Comparison of ENCODE assay signal across 15 cellular contexts in the genomic region with DNA sequence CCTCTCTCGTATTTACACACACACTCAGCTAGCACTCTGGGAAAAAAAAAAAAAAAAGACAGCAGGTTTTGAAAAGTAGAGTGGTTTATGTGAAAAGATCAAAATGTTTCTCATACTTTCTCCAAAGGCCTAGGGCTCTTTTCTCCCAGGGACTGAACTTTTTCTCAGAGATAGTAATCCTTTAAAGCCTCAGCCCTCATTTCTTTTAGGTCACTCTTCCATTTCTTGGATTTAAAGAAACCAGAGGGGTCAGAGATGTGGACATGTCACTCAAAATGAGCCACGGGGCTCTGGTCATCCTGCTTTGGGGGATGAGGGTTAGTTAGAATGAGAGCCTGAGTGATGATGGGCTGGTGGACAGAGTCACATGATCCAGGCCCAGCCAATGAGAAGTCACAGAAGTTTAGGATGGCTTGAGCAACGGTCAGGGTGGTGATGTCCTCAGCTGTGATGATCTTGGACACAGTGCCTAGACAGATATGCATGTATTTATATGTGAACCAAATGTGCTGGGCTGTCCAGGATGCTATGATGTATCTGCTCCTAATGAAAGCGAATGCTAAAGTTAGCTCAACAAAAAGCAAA. TPM values are rescaled to one million over a fixed set of nuclear protein-coding genes. Genes with fewer than 3 reads are reported as not detected.
A peak's percentile ranks its signal among the peaks of the same experiment; 100 is the strongest.
DNase-seq lines count a peak whose midpoint lies in the region; ATAC-seq and TF ChIP-seq lines count a peak whose summit lies in the region.
"Had no signal": no experiment of that assay in that cellular context is flagged by ENCODE, and none has a peak within 500 bp of the region (broad histone marks: within the 10 kb centered on the region; RNA-seq: fewer than 3 reads in every experiment).

No MANE protein-coding gene starts in this region.

- H3K27ac Mint-ChIP-seq in activated naive CD4-positive, alpha-beta T cell treated with anti-CD3 and anti-CD28 coated beads, Interleukin-2, amount 50 U/mL, for 24 hours = no peak overlapping the region
- H3K27ac Mint-ChIP-seq in type B pancreatic cell (peak overlapping the region; percentile 70), T-cell (no peak overlapping the region)
- H3K27ac Mint-ChIP-seq: activated naive CD8-positive, alpha-beta T cell treated with anti-CD3 and anti-CD28 coated beads, Interleukin-2, amount 10 ng/mL, durations not matched to agents 7 days and 5 days had no signal

- H3K4me3 ChIP-seq in fibroblast of villous mesenchyme (ENCODE audit: low read depth, low read length) = no peak overlapping the region
- H3K4me3 ChIP-seq: prostate gland had no signal

- in situ Hi-C loops in SK-MEL-5 (cut with HindIII; ENCODE audit: low pct_unique_long_range_greater_than_20kb, low sequenced_read_pairs) = no loop called here

- DNase-seq in activated naive CD4-positive, alpha-beta T cell treated with anti-CD3 and anti-CD28 coated beads, Interleukin-2, amount 50 U/mL, for 16 hours = no peak
- DNase-seq in SK-MEL-5 (ENCODE audit: low read depth, low spot score) (peak; percentile 32), fibroblast of villous mesenchyme (ENCODE audit: low read depth) (peak; percentile 42), type B pancreatic cell (ENCODE audit: extremely low spot score, unreplicated experiment) (no peak), SW 1271 (lab: John Stamatoyannopoulos, UW) (no peak), T-cell (no peak)
- DNase-seq: activated naive CD8-positive, alpha-beta T cell treated with anti-CD3 and anti-CD28 coated beads, Interleukin-2, amount 10 ng/mL, durations not matched to agents 7 days and 5 days; Calu3; cerebellar nuclear complex; NCI-H2029; NCI-H524 treated with DMSO at 0.1 percent for 48 hours had no signal

- POLR2A ChIA-PET in T-cell (lab: Charles Lee) = no interaction called here

- CTCF ChIA-PET in T-cell (lab: Charles Lee) = no interaction called here

- no peaks in the 10 kb centered on the region for H3K9me3 Mint-ChIP-seq in activated naive CD4-positive, alpha-beta T cell treated with anti-CD3 and anti-CD28 coated beads, Interleukin-2, amount 50 U/mL, for 24 hours
- H3K9me3 Mint-ChIP-seq in type B pancreatic cell = no peaks in the 10 kb centered on the region
- no peaks in the 10 kb centered on the region for H3K9me3 Mint-ChIP-seq in T-cell
- H3K9me3 Mint-ChIP-seq: activated naive CD8-positive, alpha-beta T cell treated with anti-CD3 and anti-CD28 coated beads, Interleukin-2, amount 10 ng/mL, durations not matched to agents 7 days and 5 days had no signal

- no peaks in the 10 kb centered on the region for H3K27me3 Mint-ChIP-seq in activated naive CD4-positive, alpha-beta T cell treated with anti-CD3 and anti-CD28 coated beads, Interleukin-2, amount 50 U/mL, for 24 hours
- peaks cover 3% of the 10 kb centered on the region for H3K27me3 Mint-ChIP-seq in type B pancreatic cell
- peaks cover 0 to 5% of the 10 kb centered on the region in 2 donors for H3K27me3 Mint-ChIP-seq in T-cell

- H3K36me3 Mint-ChIP-seq in activated naive CD4-positive, alpha-beta T cell treated with anti-CD3 and anti-CD28 coated beads, Interleukin-2, amount 50 U/mL, for 24 hours = no peaks in the 10 kb centered on the region
- no peaks in the 10 kb centered on the region for H3K36me3 Mint-ChIP-seq in type B pancreatic cell
- no peaks in the 10 kb centered on the region for H3K36me3 Mint-ChIP-seq in T-cell
- H3K36me3 Mint-ChIP-seq: activated naive CD8-positive, alpha-beta T cell treated with anti-CD3 and anti-CD28 coated beads, Interleukin-2, amount 10 ng/mL, durations not matched to agents 7 days and 5 days had no signal

- peak overlapping the region; percentile 89 for H3K4me3 Mint-ChIP-seq in activated naive CD4-positive, alpha-beta T cell treated with anti-CD3 and anti-CD28 coated beads, Interleukin-2, amount 50 U/mL, for 24 hours
- H3K4me3 Mint-ChIP-seq in type B pancreatic cell = peak overlapping the region; percentile 74
- H3K4me3 Mint-ChIP-seq in T-cell = peak overlapping the region in 1 of 3 donors; percentile 83

- TF ChIP-seq CTCF in fibroblast of villous mesenchyme (IDR thresholded peaks at IDR 0.05; ENCODE audit: insufficient read depth, low read depth, low read length) (no peak), type B pancreatic cell (conservative IDR thresholded peaks at IDR 0.05) (no peak)

- no peak for ATAC-seq in HG03460 (IDR thresholded peaks at IDR 0.05; ENCODE audit: unreplicated experiment)
- no peak for ATAC-seq in T-cell (replicated peaks in 1 of 4)
- ATAC-seq: Panc1 had no signal

- peaks cover 30% of the 10 kb centered on the region for H3K4me1 Mint-ChIP-seq in activated naive CD4-positive, alpha-beta T cell treated with anti-CD3 and anti-CD28 coated beads, Interleukin-2, amount 50 U/mL, for 24 hours
- H3K4me1 Mint-ChIP-seq in type B pancreatic cell (ENCODE audit: unreplicated experiment) = peaks cover 31% of the 10 kb centered on the region
- peaks cover 25 to 32% (median 27%) of the 10 kb centered on the region in 3 donors for H3K4me1 Mint-ChIP-seq in T-cell

RNA-seq across cellular contexts. Expression of a gene that starts 33.7 kb away (rescaled TPM):
- total RNA-seq in SK-MEL-5 (2014; rRNA removed; shearing (Covaris generic)) = 0.83 and 2.0 TPM in 2 replicates
- 2.2 and 2.7 TPM in 2 replicates for polyA plus RNA-seq in SK-MEL-5 (2015; cell fraction: cytosol; rRNA removed)
- polyA plus RNA-seq in SK-MEL-5 (2015; cell fraction: nucleus; rRNA removed) = 3.3 and 3.5 TPM in 2 replicates
- total RNA-seq in fibroblast of villous mesenchyme (1.3 and 1.9 TPM in 2 replicates), type B pancreatic cell (ENCODE audit: low replicate concordance) (29.2 and 115 TPM in 2 replicates), T-cell (10 to 100 TPM; 35.8 to 44.9 (median 40.2) TPM)

Comparison
In these comparisons a context has a peak if more than half of its experiments do, and no peak if none do; other contexts are left out.
1. DNase-seq: peak in SK-MEL-5 (single experiment) and fibroblast of villous mesenchyme (single experiment); none in activated naive CD4-positive, alpha-beta T cell treated with anti-CD3 and anti-CD28 coated beads, Interleukin-2, amount 50 U/mL, for 16 hours (single experiment), type B pancreatic cell (single experiment), SW 1271 (0 of 2) and T-cell (0 of 34).
2. RNA of a gene that starts 33.7 kb away (total RNA-seq): 29.2 to 115 TPM in type B pancreatic cell and 35.8 to 44.9 TPM in T-cell; 0.83 to 2.0 TPM in SK-MEL-5 and 1.3 to 1.9 TPM in fibroblast of villous mesenchyme; every median in the first group is over 10 times any median in the second.